Comparison of ENCODE assay signal across 1 cellular context in the genomic region with DNA sequence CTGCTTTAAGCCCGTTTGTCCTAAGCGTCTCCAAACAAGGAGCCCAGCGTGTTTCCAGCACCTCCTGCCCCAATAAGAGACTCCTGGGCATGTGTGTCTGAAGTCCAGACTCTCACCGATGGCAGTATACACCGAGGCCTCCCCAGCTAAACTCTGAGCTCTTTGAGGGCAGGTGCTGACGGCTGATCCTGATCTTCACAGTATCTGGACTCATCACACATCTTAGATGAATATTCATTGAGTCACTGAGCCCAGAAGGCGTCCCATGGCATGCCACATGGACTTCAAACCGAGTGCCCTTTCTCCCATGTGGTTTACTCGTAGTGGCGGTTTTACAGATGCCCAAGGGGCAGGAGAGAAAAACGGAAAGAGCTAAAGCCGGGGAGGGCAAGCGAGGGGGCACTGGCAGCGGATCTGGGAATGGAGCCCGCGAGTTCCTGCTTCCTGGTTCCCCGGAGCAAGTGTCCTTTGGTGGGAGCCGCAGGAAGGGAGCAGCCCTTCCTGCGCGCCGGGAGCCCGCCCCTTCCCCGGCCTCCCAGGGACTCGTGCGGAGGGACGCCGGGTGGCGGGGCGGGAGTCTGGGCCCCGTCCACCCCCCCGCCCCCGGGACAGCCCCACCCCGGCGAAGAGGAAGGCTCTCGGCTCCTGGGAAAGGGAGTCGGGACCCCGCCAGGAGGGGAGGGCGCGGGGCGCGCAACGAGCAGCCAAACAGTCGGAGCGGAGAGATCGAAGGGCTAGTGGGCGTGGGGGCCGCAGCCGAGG.
TF ChIP-seq lines count a peak whose summit lies in the region.

No MANE protein-coding gene starts in this region.

TF ChIP-seq in GM12878, 131 proteins besides CTCF, POLR2A, EP300 and RAD21 (continued from another document):
- no peak for TF ChIP-seq EGR1 (IDR thresholded peaks at IDR 0.05; ENCODE audit: borderline replicate concordance in 1 of 2, low read depth in 2 of 2, low read length in 2 of 2)
- no peak for TF ChIP-seq RAD51 (IDR thresholded peaks at IDR 0.05)
- TF ChIP-seq SRF (IDR thresholded peaks at IDR 0.05; ENCODE audit: low read depth in 2 of 2, low read length in 2 of 2): no peak
- no peak for TF ChIP-seq HDAC6 (IDR thresholded peaks at IDR 0.05; ENCODE audit: unreplicated experiment)
- TF ChIP-seq, protein P1, sequence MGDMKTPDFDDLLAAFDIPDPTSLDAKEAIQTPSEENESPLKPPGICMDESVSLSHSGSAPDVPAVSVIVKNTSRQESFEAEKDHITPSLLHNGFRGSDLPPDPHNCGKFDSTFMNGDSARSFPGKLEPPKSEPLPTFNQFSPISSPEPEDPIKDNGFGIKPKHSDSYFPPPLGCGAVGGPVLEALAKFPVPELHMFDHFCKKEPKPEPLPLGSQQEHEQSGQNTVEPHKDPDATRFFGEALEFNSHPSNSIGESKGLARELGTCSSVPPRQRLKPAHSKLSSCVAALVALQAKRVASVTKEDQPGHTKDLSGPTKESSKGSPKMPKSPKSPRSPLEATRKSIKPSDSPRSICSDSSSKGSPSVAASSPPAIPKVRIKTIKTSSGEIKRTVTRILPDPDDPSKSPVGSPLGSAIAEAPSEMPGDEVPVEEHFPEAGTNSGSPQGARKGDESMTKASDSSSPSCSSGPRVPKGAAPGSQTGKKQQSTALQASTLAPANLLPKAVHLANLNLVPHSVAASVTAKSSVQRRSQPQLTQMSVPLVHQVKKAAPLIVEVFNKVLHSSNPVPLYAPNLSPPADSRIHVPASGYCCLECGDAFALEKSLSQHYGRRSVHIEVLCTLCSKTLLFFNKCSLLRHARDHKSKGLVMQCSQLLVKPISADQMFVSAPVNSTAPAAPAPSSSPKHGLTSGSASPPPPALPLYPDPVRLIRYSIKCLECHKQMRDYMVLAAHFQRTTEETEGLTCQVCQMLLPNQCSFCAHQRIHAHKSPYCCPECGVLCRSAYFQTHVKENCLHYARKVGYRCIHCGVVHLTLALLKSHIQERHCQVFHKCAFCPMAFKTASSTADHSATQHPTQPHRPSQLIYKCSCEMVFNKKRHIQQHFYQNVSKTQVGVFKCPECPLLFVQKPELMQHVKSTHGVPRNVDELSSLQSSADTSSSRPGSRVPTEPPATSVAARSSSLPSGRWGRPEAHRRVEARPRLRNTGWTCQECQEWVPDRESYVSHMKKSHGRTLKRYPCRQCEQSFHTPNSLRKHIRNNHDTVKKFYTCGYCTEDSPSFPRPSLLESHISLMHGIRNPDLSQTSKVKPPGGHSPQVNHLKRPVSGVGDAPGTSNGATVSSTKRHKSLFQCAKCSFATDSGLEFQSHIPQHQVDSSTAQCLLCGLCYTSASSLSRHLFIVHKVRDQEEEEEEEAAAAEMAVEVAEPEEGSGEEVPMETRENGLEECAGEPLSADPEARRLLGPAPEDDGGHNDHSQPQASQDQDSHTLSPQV (IDR thresholded peaks at IDR 0.05): no peak
- no peak for TF ChIP-seq BMI1 (IDR thresholded peaks at IDR 0.05; ENCODE audit: borderline replicate concordance)
TF ChIP-seq in GM12878: peak in this region for 0.
